13 cellular contexts compared by ENCODE assay signal in the genomic region with DNA sequence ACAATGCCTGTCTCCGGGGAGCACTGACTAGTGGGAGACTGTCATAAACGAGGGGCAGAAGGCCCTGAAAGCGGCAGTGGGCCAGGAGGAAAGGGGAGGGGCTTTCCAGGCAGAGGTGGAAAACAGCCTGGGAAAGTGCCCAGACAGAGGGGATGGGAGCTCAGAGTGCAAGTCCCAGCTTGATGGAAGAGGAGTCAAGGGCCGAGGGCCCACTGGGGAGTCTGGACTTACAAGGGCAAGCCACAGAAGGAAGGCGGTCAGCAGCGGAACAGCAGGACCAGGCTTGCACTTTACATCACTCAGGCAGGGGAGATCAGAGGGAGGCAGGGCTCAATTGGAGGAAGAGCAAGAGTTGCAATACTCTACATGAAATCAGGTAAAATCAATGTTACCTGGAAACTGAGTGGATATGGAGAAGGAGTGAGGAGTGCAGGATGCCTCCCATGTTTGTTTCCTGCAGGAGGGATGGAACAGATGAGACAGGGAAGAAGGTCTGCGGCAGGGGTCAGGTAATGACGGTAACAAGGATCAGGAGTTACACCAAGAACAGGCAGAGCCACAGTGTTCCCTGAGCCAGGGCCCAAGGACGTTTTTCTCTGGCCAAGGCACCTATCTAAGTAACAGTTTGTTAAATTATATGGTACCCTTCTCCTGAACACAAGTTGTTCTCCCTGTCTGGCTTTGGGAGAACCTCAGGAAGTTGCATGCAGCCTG. TPM values are rescaled to one million over a fixed set of nuclear protein-coding genes. Genes with fewer than 3 reads are reported as not detected.
A peak's percentile ranks its signal among the peaks of the same experiment; 100 is the strongest.
DNase-seq lines count a peak whose midpoint lies in the region; ATAC-seq, FAIRE-seq and TF ChIP-seq lines count a peak whose summit lies in the region.
"Had no signal": no experiment of that assay in that cellular context is flagged by ENCODE, and none has a peak within 500 bp of the region (broad histone marks: within the 10 kb centered on the region; RNA-seq: fewer than 3 reads in every experiment).

No MANE protein-coding gene starts in this region.

- BruUV-seq in Caco-2 (replicated peaks; lab: Mats Ljungman, UMichigan): no TSS peak

- no peak overlapping the region for H3K4me3 ChIP-seq in Caco-2 (ENCODE audit: low read depth, low read length)
- H3K4me3 ChIP-seq in fibroblast of the aortic adventitia (ENCODE audit: low read depth, low read length): peak overlapping the region; percentile 3
- H3K4me3 ChIP-seq: GM12878 had no signal

- FAIRE-seq in urothelium cell line (lab: Jason Lieb, UNC): no peak
- FAIRE-seq: GM12878 had no signal

- intact Hi-C loops in Caco-2 (cut with micrococcal nuclease; ENCODE audit: unreplicated experiment): no loop called here
- intact Hi-C loops in left colon (cut with DNase I, micrococcal nuclease): no loop called here

- H3K9me3 ChIP-seq in Caco-2: no peaks in the 10 kb centered on the region

- TF ChIP-seq CTCF in Caco-2 (IDR thresholded peaks at IDR 0.05; ENCODE audit: insufficient read depth in 1 of 2, low read depth in 1 of 2, low read length in 1 of 2, severe bottlenecking in 1 of 2, unreplicated experiment in 1 of 2) (no peak), WTC11 (IDR thresholded peaks at IDR 0.05) (no peak), fibroblast of the aortic adventitia (IDR thresholded peaks at IDR 0.05; ENCODE audit: insufficient read depth, low read length) (no peak)

- no peaks in the 10 kb centered on the region for H3K9me3 Mint-ChIP-seq in Caco-2 (ENCODE audit: unreplicated experiment)
- no peaks in the 10 kb centered on the region for H3K9me3 Mint-ChIP-seq in WTC11
- H3K9me3 Mint-ChIP-seq: CD8-positive, alpha-beta T cell had no signal

- no peak overlapping the region for H3K4me3 Mint-ChIP-seq in Caco-2 (ENCODE audit: unreplicated experiment)
- no peak overlapping the region for H3K4me3 Mint-ChIP-seq in WTC11
- H3K4me3 Mint-ChIP-seq: CD8-positive, alpha-beta T cell had no signal

- H3K4me1 ChIP-seq in Caco-2: peaks cover 33% of the 10 kb centered on the region

- DNase-seq in Caco-2 (no peak), WTC11 (ENCODE audit: low spot score) (no peak), fibroblast of the aortic adventitia (ENCODE audit: low read depth) (no peak), pulmonary artery endothelial cell (ENCODE audit: low read depth, low spot score) (peak; percentile 73), urothelium cell line (ENCODE audit: low spot score) (no peak), NAMALWA (ENCODE audit: low spot score) (no peak), left colon (no peak)
- DNase-seq: amygdala; CD8-positive, alpha-beta T cell; NCI-H2029; stimulated activated naive CD4-positive, alpha-beta T cell treated with Interleukin-2 at 50 U/mL for 16 hours had no signal

- POLR2A ChIA-PET in Caco-2 (lab: Charles Lee) (interaction anchor here (1.2 kb wide), 1 partner anchor 11 kb away, joined by 3 read pairs; no protein-coding TSS in a partner anchor), WTC11 (lab: Charles Lee) (interaction anchor here (1.1 kb wide), 1 partner anchor 24 kb away, joined by 3 read pairs; a partner anchor contains a TSS)

- no peaks in the 10 kb centered on the region; the same call in 1 of the 2 replicates for H3K36me3 ChIP-seq in Caco-2 (ENCODE audit: control insufficient read depth, insufficient read depth, low read length)

- CTCF ChIA-PET in Caco-2 (lab: Charles Lee) (interaction anchor here (1.7 kb wide), 1 partner anchor 11 kb away, joined by 6 read pairs; no protein-coding TSS in a partner anchor), WTC11 (lab: Charles Lee) (interaction anchor here (5.0 to 16.6 kb wide), 2 partner anchors 11 to 20 kb away, joined by 56 to 450 read pairs; a partner anchor contains a TSS)

- H3K27ac Mint-ChIP-seq in Caco-2 (ENCODE audit: unreplicated experiment): peak overlapping the region; percentile 58
- H3K27ac Mint-ChIP-seq in WTC11: peak overlapping the region; percentile 71

- H3K36me3 Mint-ChIP-seq in Caco-2 (ENCODE audit: insufficient read depth, unreplicated experiment): peaks cover 47% of the 10 kb centered on the region
- H3K36me3 Mint-ChIP-seq in WTC11: no peaks in the 10 kb centered on the region

- no peaks in the 10 kb centered on the region for H3K27me3 ChIP-seq in Caco-2 (replicated peaks; ENCODE audit: control insufficient read depth, insufficient read depth, low read length)

- H3K4me1 Mint-ChIP-seq in Caco-2 (ENCODE audit: low read depth, unreplicated experiment) (peaks cover 34% of the 10 kb centered on the region), WTC11 (peaks cover 54% of the 10 kb centered on the region)

- H3K27me3 Mint-ChIP-seq in Caco-2 (ENCODE audit: insufficient read depth, unreplicated experiment): no peaks in the 10 kb centered on the region
- H3K27me3 Mint-ChIP-seq in WTC11 (ENCODE audit: low read depth): no peaks in the 10 kb centered on the region

- no peak for ATAC-seq in WTC11
- ATAC-seq in left colon: no peak
- no peak for ATAC-seq in HG03175 (IDR thresholded peaks at IDR 0.05; ENCODE audit: unreplicated experiment)
- ATAC-seq: CD8-positive, alpha-beta T cell; GM12878 had no signal

TF ChIP-seq in WTC11, 78 proteins besides CTCF, POLR2A, EP300 and RAD21:
- TF ChIP-seq, protein P1, sequence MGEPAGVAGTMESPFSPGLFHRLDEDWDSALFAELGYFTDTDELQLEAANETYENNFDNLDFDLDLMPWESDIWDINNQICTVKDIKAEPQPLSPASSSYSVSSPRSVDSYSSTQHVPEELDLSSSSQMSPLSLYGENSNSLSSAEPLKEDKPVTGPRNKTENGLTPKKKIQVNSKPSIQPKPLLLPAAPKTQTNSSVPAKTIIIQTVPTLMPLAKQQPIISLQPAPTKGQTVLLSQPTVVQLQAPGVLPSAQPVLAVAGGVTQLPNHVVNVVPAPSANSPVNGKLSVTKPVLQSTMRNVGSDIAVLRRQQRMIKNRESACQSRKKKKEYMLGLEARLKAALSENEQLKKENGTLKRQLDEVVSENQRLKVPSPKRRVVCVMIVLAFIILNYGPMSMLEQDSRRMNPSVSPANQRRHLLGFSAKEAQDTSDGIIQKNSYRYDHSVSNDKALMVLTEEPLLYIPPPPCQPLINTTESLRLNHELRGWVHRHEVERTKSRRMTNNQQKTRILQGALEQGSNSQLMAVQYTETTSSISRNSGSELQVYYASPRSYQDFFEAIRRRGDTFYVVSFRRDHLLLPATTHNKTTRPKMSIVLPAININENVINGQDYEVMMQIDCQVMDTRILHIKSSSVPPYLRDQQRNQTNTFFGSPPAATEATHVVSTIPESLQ (CRISPR knock-in tag; IDR thresholded peaks at IDR 0.05): no peak
- TF ChIP-seq, protein P2, sequence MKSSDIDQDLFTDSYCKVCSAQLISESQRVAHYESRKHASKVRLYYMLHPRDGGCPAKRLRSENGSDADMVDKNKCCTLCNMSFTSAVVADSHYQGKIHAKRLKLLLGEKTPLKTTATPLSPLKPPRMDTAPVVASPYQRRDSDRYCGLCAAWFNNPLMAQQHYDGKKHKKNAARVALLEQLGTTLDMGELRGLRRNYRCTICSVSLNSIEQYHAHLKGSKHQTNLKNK (CRISPR knock-in tag; IDR thresholded peaks at IDR 0.05): no peak

RNA-seq across cellular contexts. Expression of a gene that starts 23.8 kb away (rescaled TPM):
- total RNA-seq in Caco-2 (2022): 150 and 162 TPM in 2 replicates
- total RNA-seq in WTC11 (2021): 96.6 to 132 TPM (median 99.2 TPM) in 3 replicates
- 66.1 and 68.3 TPM in 2 replicates for total RNA-seq in fibroblast of the aortic adventitia (ENCODE audit: low replicate concordance)
- total RNA-seq in pulmonary artery endothelial cell: 64.1 and 64.8 TPM in 2 replicates
- total RNA-seq in left colon: 100 to 1,000 TPM; 161 to 164 TPM

RNA-seq across cellular contexts. Expression of a gene that starts 40.8 kb away (rescaled TPM):
- 2,379 and 2,383 TPM in 2 replicates for total RNA-seq in Caco-2 (2022)
- total RNA-seq in WTC11 (2021): 3,149 to 3,505 TPM (median 3,452 TPM) in 3 replicates
- total RNA-seq in fibroblast of the aortic adventitia (ENCODE audit: low replicate concordance): 1,185 and 3,518 TPM in 2 replicates
- total RNA-seq in pulmonary artery endothelial cell: 3,190 and 3,346 TPM in 2 replicates
- total RNA-seq in left colon: 1,000 to 10,000 TPM; 1,414 to 1,580 TPM

RNA-seq across cellular contexts. Expression of a gene that starts 47.2 kb away (rescaled TPM):
- total RNA-seq in Caco-2 (2022): 154 and 171 TPM in 2 replicates
- 147 to 181 TPM (median 162 TPM) in 3 replicates for total RNA-seq in WTC11 (2021)
- total RNA-seq in fibroblast of the aortic adventitia (ENCODE audit: low replicate concordance): 126 and 156 TPM in 2 replicates
- total RNA-seq in pulmonary artery endothelial cell: 99.0 and 108 TPM in 2 replicates
- 10 to 100 TPM; 61.3 to 78.8 TPM for total RNA-seq in left colon

RNA-seq across cellular contexts. Expression of a gene that starts 50.0 kb away (rescaled TPM):
- total RNA-seq in Caco-2 (2022): 3,944 and 3,946 TPM in 2 replicates
- total RNA-seq in WTC11 (2021): 2,632 to 2,764 TPM (median 2,673 TPM) in 3 replicates
- under 0.01 TPM in 2 replicates for total RNA-seq in fibroblast of the aortic adventitia (ENCODE audit: low replicate concordance)
- total RNA-seq in pulmonary artery endothelial cell: under 0.01 TPM in 2 replicates
- total RNA-seq in left colon: 1,000 to 10,000 TPM; 7,104 to 9,174 TPM

RNA-seq across cellular contexts. Expression of a gene that starts 51.3 kb away (rescaled TPM):
- total RNA-seq in Caco-2 (2022) (3,380 and 3,645 TPM in 2 replicates), WTC11 (2021) (2,196 to 2,477 TPM (median 2,436 TPM) in 3 replicates), fibroblast of the aortic adventitia (ENCODE audit: low replicate concordance) (under 0.01 TPM in 2 replicates), pulmonary artery endothelial cell (under 0.01 TPM in 1 of 2 replicates, not detected in the other), left colon (1,000 to 10,000 TPM; 2,546 to 2,662 TPM)
